In the genomic region with DNA sequence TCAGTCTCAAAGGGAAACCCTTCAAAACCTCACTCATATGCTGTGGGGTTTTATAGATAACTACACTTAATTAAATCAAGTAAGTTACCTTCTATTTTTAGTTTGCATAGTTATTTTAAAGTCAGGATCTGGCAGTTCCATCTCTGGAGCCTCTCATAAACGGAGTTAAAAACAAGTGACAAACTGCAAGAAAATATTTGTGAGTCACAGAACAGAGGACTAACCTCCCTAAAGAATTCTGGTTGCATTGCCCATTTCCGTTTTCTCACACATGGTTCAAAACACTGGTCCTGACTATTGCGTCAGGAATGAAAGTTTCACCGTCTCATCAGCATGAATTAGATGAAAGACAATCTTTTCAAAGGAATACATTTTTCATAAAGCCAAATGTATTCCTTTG, we compare ENCODE assay signal across 16 cellular contexts. TPM values are rescaled to one million over a fixed set of nuclear protein-coding genes. Genes with fewer than 3 reads are reported as not detected.
DNase-seq lines count a peak whose midpoint lies in the region; ATAC-seq, FAIRE-seq and TF ChIP-seq lines count a peak whose summit lies in the region.
"Had no signal": no experiment of that assay in that cellular context is flagged by ENCODE, and none has a peak within 500 bp of the region (broad histone marks: within the 10 kb centered on the region; RNA-seq: fewer than 3 reads in every experiment).

No MANE protein-coding gene starts in this region.

- CTCF ChIA-PET in AG04449 (lab: Yijun Ruan, JAX): interaction anchor here (1.2 to 1.8 kb wide), 2 partner anchors 212 to 318 kb away, joined by 4 to 5 read pairs; no protein-coding TSS in a partner anchor

- TF ChIP-seq CTCF in AG04449 (IDR thresholded peaks at IDR 0.05; ENCODE audit: insufficient read depth, low read length, missing control alignments): no peak

- no peak for ATAC-seq in HG03135 (IDR thresholded peaks at IDR 0.05; ENCODE audit: unreplicated experiment)
- ATAC-seq in stimulated activated memory B cell treated with anti-CD40 and anti-IgM and Interleukin-4, amounts not matched to agents 10 μg/mL and 1 μg/mL and 100 μg/mL, for 72 hours: no peak

- H3K27ac Mint-ChIP-seq in stimulated activated memory B cell treated with anti-CD40 and anti-IgM and Interleukin-4, amounts not matched to agents 10 μg/mL and 1 μg/mL and 100 μg/mL, for 72 hours: no peak overlapping the region
- H3K27ac Mint-ChIP-seq: memory B cell had no signal

- no peaks in the 10 kb centered on the region for H3K9me3 ChIP-seq in adipocyte (ENCODE audit: control insufficient read depth, low read length)
- H3K9me3 ChIP-seq: prostate gland, SJCRH30, suprapubic skin had no signal

- no peaks in the 10 kb centered on the region for H3K36me3 ChIP-seq in adipocyte (ENCODE audit: control insufficient read depth, insufficient read depth, low read length, severe bottlenecking)
- H3K36me3 ChIP-seq: prostate gland, SJCRH30, suprapubic skin had no signal

- H3K27me3 ChIP-seq in adipocyte (replicated peaks; ENCODE audit: control insufficient read depth, insufficient read depth, low read length): no peaks in the 10 kb centered on the region
- H3K27me3 ChIP-seq: suprapubic skin had no signal

- DNase-seq in AG04449 (ENCODE audit: low read depth, low spot score): peak; percentile 89
- peak; percentile 41 for DNase-seq in HTR-8/SVneo (ENCODE audit: insufficient read length, low spot score)
- peak; percentile 91 for DNase-seq in adipocyte (ENCODE audit: low read depth)
- peak; percentile 20 for DNase-seq in glomerular endothelial cell (ENCODE audit: extremely low read depth, low read depth, low spot score)
- DNase-seq in epidermal melanocyte (ENCODE audit: insufficient read length, low spot score): no peak
- no peak for DNase-seq in NCI-H510A (lab: John Stamatoyannopoulos, UW)
- DNase-seq: activated CD4-positive, CD25-positive, alpha-beta regulatory T cell; H7; KG1; SJCRH30 had no signal

- H3K36me3 Mint-ChIP-seq in stimulated activated memory B cell treated with anti-CD40 and anti-IgM and Interleukin-4, amounts not matched to agents 10 μg/mL and 1 μg/mL and 100 μg/mL, for 72 hours: no peaks in the 10 kb centered on the region
- H3K36me3 Mint-ChIP-seq: memory B cell had no signal

- H3K4me3 Mint-ChIP-seq in stimulated activated memory B cell treated with anti-CD40 and anti-IgM and Interleukin-4, amounts not matched to agents 10 μg/mL and 1 μg/mL and 100 μg/mL, for 72 hours: no peak overlapping the region
- H3K4me3 Mint-ChIP-seq: memory B cell had no signal

- no peak overlapping the region for H3K4me3 ChIP-seq in AG04449 (ENCODE audit: low read depth, low read length)
- H3K4me3 ChIP-seq in adipocyte (ENCODE audit: low read length): no peak overlapping the region
- H3K4me3 ChIP-seq: hepatocyte, prostate gland, SJCRH30, suprapubic skin had no signal

- peaks cover 10% of the 10 kb centered on the region for H3K27me3 Mint-ChIP-seq in stimulated activated memory B cell treated with anti-CD40 and anti-IgM and Interleukin-4, amounts not matched to agents 10 μg/mL and 1 μg/mL and 100 μg/mL, for 72 hours

- no peaks in the 10 kb centered on the region for H3K4me1 Mint-ChIP-seq in stimulated activated memory B cell treated with anti-CD40 and anti-IgM and Interleukin-4, amounts not matched to agents 10 μg/mL and 1 μg/mL and 100 μg/mL, for 72 hours
- H3K4me1 Mint-ChIP-seq: memory B cell had no signal

- peak overlapping the region; percentile 49 for H3K9ac ChIP-seq in adipocyte (ENCODE audit: low read length)

- no peaks in the 10 kb centered on the region for H3K9me3 Mint-ChIP-seq in stimulated activated memory B cell treated with anti-CD40 and anti-IgM and Interleukin-4, amounts not matched to agents 10 μg/mL and 1 μg/mL and 100 μg/mL, for 72 hours
- H3K9me3 Mint-ChIP-seq: memory B cell had no signal

- peak; percentile 20 for FAIRE-seq in HTR-8/SVneo (lab: Jason Lieb, UNC)

- POLR2A ChIA-PET in AG04449 (lab: Yijun Ruan, JAX): no interaction called here

- H3K4me1 ChIP-seq in adipocyte (ENCODE audit: control insufficient read depth, insufficient read depth, low read length): peaks cover 34% of the 10 kb centered on the region
- H3K4me1 ChIP-seq: prostate gland, SJCRH30, suprapubic skin had no signal

RNA-seq across cellular contexts. Expression of a gene that starts 10.6 kb away (rescaled TPM):
- total RNA-seq in glomerular endothelial cell: not detected in 2 replicates
- total RNA-seq: H7, hepatocyte, prostate gland, SJCRH30 had no signal

Comparison
In these comparisons a context has a peak if more than half of its experiments do, and no peak if none do; other contexts are left out.
1. DNase-seq: peak in AG04449 (single experiment), HTR-8/SVneo (single experiment), adipocyte (single experiment) and glomerular endothelial cell (single experiment); none in epidermal melanocyte (single experiment) and NCI-H510A (single experiment).